ENCODE assay signal across 28 cellular contexts in the genomic region with DNA sequence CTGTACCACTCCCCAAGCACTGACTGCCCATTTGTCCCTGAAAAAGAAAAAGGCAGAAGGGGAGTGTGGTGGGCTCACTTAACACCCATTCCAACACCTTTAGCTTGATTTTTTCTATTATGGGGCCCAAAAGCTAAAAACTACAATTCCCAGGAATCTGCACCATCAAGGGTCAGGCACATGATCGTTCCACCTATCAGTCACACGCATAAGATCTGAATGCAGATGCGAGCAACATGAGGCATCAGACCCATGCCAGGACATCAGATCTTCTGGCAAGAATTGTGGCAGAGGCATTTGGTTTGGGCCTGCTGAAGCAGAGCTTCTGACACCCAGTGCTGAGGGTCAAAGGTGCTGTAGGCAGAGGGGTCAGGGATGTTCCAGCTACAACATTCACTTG.
"Had no signal": no experiment of that assay in that cellular context is flagged by ENCODE, and none has a peak within 500 bp of the region (broad histone marks: within the 10 kb centered on the region; RNA-seq: fewer than 3 reads in every experiment).

No MANE protein-coding gene starts in this region.

- H3K27ac ChIP-seq: colonic mucosa, epithelial cell of prostate, esophagus squamous epithelium, gastrocnemius medialis, heart right ventricle, left lung, lower lobe of right lung had no signal

- H3K27me3 Mint-ChIP-seq: naive B cell had no signal

- DNase-seq: colonic mucosa; cortex of kidney; effector CD8-positive, alpha-beta T cell; effector memory CD8-positive, alpha-beta T cell; endodermal cell; erythroblast; esophagus squamous epithelium; foreskin fibroblast; foreskin melanocyte; gastrocnemius medialis; glutamatergic neuron; head of caudate nucleus; heart right ventricle; hippocampal formation; left cardiac atrium; left lung; left ventricle myocardium superior; lower lobe of right lung; mesenchymal stem cell; mucosa of descending colon; naive B cell had no signal

- H3K4me3 ChIP-seq: colonic mucosa, esophagus squamous epithelium, gastrocnemius medialis, heart right ventricle, left lung, lower lobe of right lung, mucosa of descending colon had no signal

- H3K4me1 ChIP-seq: colonic mucosa, esophagus squamous epithelium, gastrocnemius medialis, left lung, lower lobe of right lung had no signal

- H3K9me3 ChIP-seq: colonic mucosa, esophagus squamous epithelium, gastrocnemius medialis, heart right ventricle, left lung, lower lobe of right lung, mucosa of descending colon had no signal

- FAIRE-seq: endometrium, islet of Langerhans, keratinocyte had no signal

- H3K36me3 ChIP-seq: colonic mucosa, esophagus squamous epithelium, gastrocnemius medialis, heart right ventricle, left lung, lower lobe of right lung had no signal

- H3K4me1 Mint-ChIP-seq: naive B cell had no signal

- H3K9me3 Mint-ChIP-seq: dendritic cell treated with granulocyte-macrophage colony-stimulating factor and Interleukin-4, amounts not matched to agents 40 ng/mL and 50 ng/mL, for 4 days; effector memory CD8-positive, alpha-beta T cell had no signal

- H3K27ac Mint-ChIP-seq: dendritic cell treated with granulocyte-macrophage colony-stimulating factor and Interleukin-4, amounts not matched to agents 40 ng/mL and 50 ng/mL, for 4 days; effector memory CD8-positive, alpha-beta T cell; endodermal cell; mesothelial cell of epicardium; naive B cell had no signal

- H3K36me3 Mint-ChIP-seq: mesothelial cell of epicardium, naive B cell had no signal

- H3K27me3 ChIP-seq: colonic mucosa, esophagus squamous epithelium, gastrocnemius medialis, left lung had no signal

- ATAC-seq: effector memory CD8-positive, alpha-beta T cell; esophagus mucosa; gastrocnemius medialis; heart right ventricle; left lung; left ventricle myocardium superior; lower lobe of right lung; mucosa of descending colon had no signal

- H3K4me3 Mint-ChIP-seq: dendritic cell treated with granulocyte-macrophage colony-stimulating factor and Interleukin-4, amounts not matched to agents 40 ng/mL and 50 ng/mL, for 4 days; effector memory CD8-positive, alpha-beta T cell; endodermal cell; mesothelial cell of epicardium; naive B cell had no signal
